Comparison of ENCODE assay signal across 25 cellular contexts in genomic region chr1:33225586-33225985, GRCh38.
"Had no signal": no experiment of that assay in that cellular context is flagged by ENCODE, and none has a peak within 500 bp of the region (broad histone marks: within the 10 kb centered on the region; RNA-seq: fewer than 3 reads in every experiment).

No MANE protein-coding gene starts in this region.

- H3K27ac ChIP-seq: stomach, suprapubic skin, testis, thoracic aorta, thyroid gland, tibial artery, tibial nerve, transverse colon, upper lobe of left lung, upper lobe of right lung, uterus, vagina had no signal

- H3K4me3 ChIP-seq: stomach, suprapubic skin, testis, thoracic aorta, thyroid gland, tibial artery, tibial nerve, transverse colon, upper lobe of left lung, upper lobe of right lung, uterus, vagina had no signal

- H3K27me3 ChIP-seq: stomach, suprapubic skin, testis, thyroid gland, tibial artery, tibial nerve, transverse colon, upper lobe of left lung, upper lobe of right lung, uterus, vagina had no signal

- DNase-seq: stimulated activated CD4-positive, alpha-beta T cell treated with anti-CD3 and anti-CD28 coated beads, Interleukin-2, amount 100 ng/mL, for 48 hours; stimulated activated CD4-positive, alpha-beta T cell treated with anti-CD3 and anti-CD28 coated beads, Interleukin-4, amount 100 ng/mL, for 1 hour; stimulated activated CD4-positive, alpha-beta T cell treated with anti-CD3 and anti-CD28 coated beads, Interleukin-4, amount 100 ng/mL, for 24 hours; stimulated activated CD4-positive, alpha-beta T cell treated with anti-CD3 and anti-CD28 coated beads, Interleukin-4, amount 100 ng/mL, for 4 hours; stimulated activated CD8-positive, alpha-beta memory T cell treated with anti-CD3 and anti-CD28 coated beads, Interleukin-4, amount 100 ng/mL, for 48 hours; stimulated activated naive B cell treated with anti-CD40 and anti-IgM and Interleukin-4, amounts not matched to agents 10 μg/mL and 1 μg/mL and 100 μg/mL, for 72 hours; stimulated activated naive CD4-positive, alpha-beta T cell; stimulated activated naive CD4-positive, alpha-beta T cell treated with Interleukin-2 at 50 U/mL for 16 hours; stimulated activated naive CD8-positive, alpha-beta T cell treated with anti-CD3 and anti-CD28 coated beads, Interleukin-15, amount 100 ng/mL, for 72 hours; stimulated activated naive CD8-positive, alpha-beta T cell treated with anti-CD3 and anti-CD28 coated beads, Interleukin-15, Interleukin-2, amounts not matched to agents 100 U/mL and 50 U/mL, for 24 hours; stomach; substantia nigra; testis; thyroid gland; tibial artery; transverse colon; upper lobe of left lung; upper lobe of right lung; uterus had no signal

- H3K36me3 ChIP-seq: stomach, suprapubic skin, thoracic aorta, thyroid gland, tibial artery, tibial nerve, transverse colon, upper lobe of left lung, upper lobe of right lung, uterus, vagina had no signal

- H3K9me3 ChIP-seq: suprapubic skin, testis, thyroid gland, upper lobe of right lung, uterus, vagina had no signal

- ATAC-seq: stimulated activated effector memory CD8-positive, alpha-beta T cell treated with anti-CD3 and anti-CD28 coated beads, Interleukin-12 subunit alpha, Interleukin-12 subunit beta, amount 100 ng/mL, for 72 hours; stimulated activated memory B cell treated with anti-CD40 and anti-IgM and Interleukin-4, amounts not matched to agents 10 μg/mL and 1 μg/mL and 100 μg/mL, for 72 hours; stimulated activated naive B cell treated with anti-CD40 and anti-IgM and Interleukin-4, amounts not matched to agents 10 μg/mL and 1 μg/mL and 100 μg/mL, for 72 hours; stimulated activated naive CD8-positive, alpha-beta T cell treated with anti-CD3 and anti-CD28 coated beads, Interleukin-15, amount 100 ng/mL, for 72 hours; stimulated activated naive CD8-positive, alpha-beta T cell treated with anti-CD3 and anti-CD28 coated beads, Interleukin-15, Interleukin-2, amounts not matched to agents 100 U/mL and 50 U/mL, for 24 hours; upper lobe of right lung had no signal

- H3K4me1 ChIP-seq: testis, thyroid gland, transverse colon, uterus had no signal
